1 cellular context compared by ENCODE assay signal in genomic region chr19:47239152-47239551, GRCh38.
TF ChIP-seq lines count a peak whose summit lies in the region.

No MANE protein-coding gene starts in this region.

TF ChIP-seq in HepG2, 621 proteins besides CTCF, POLR2A, EP300 and RAD21:
- TF ChIP-seq DMAP1 (CRISPR knock-in tag; IDR thresholded peaks at IDR 0.05) (no peak), MTERF4 (CRISPR knock-in tag; IDR thresholded peaks at IDR 0.05) (no peak), RFX3 (CRISPR knock-in tag; IDR thresholded peaks at IDR 0.05) (no peak), TRIM24 (CRISPR knock-in tag; IDR thresholded peaks at IDR 0.05) (no peak), CEBPG (CRISPR knock-in tag; IDR thresholded peaks at IDR 0.05) (no peak), GFI1 (CRISPR knock-in tag; IDR thresholded peaks at IDR 0.05; ENCODE audit: borderline replicate concordance) (no peak), DR1 (CRISPR knock-in tag; IDR thresholded peaks at IDR 0.05) (no peak), ZNF800 (CRISPR knock-in tag; IDR thresholded peaks at IDR 0.05) (no peak), SKI (IDR thresholded peaks at IDR 0.05; ENCODE audit: partially characterized antibody) (no peak), SIX4 (CRISPR knock-in tag; IDR thresholded peaks at IDR 0.05) (no peak), ZNF703 (CRISPR knock-in tag; IDR thresholded peaks at IDR 0.05; ENCODE audit: borderline replicate concordance) (no peak), ZNF350 (CRISPR knock-in tag; IDR thresholded peaks at IDR 0.05; ENCODE audit: borderline replicate concordance, low read depth) (no peak), ZNF33B (CRISPR knock-in tag; IDR thresholded peaks at IDR 0.05) (no peak)
TF ChIP-seq in HepG2: peak in this region for 0.
